Comparison of ENCODE assay signal across 8 cellular contexts in the genomic region with DNA sequence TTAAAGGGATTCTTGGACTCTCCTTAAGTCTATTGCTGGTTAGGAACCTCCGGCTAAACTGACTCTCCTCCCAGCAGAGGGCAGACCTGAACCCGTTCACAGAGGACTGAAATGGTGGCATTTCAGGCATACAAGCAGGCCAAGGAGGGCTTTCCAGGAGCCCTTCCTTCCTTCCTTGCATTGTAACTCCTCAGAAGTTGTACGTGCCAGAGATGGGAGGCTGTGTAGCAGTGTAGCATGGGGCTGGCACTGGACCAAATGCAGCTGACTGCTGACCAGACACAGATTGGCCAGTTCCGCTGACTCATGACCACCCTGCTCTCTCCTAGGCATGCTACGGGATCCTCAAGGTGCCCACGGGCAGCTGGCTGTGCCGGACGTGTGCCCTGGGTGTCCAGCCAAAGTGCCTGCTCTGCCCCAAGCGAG. TPM values are rescaled to one million over a fixed set of nuclear protein-coding genes. Genes with fewer than 3 reads are reported as not detected.
DNase-seq lines count a peak whose midpoint lies in the region; FAIRE-seq and TF ChIP-seq lines count a peak whose summit lies in the region.

No MANE protein-coding gene starts in this region.

- peak overlapping the region in 3 of 5 donors; percentile 64 to 75 (median 75) for H3K27ac ChIP-seq in adrenal gland

- TF ChIP-seq CTCF in adrenal gland (IDR thresholded peaks at IDR 0.05) (peak; percentile 17 to 44 (median 35)), mesothelial cell of epicardium (IDR thresholded peaks at IDR 0.05; ENCODE audit: unreplicated experiment) (no peak)

- no peaks in the 10 kb centered on the region for H3K9me3 ChIP-seq in adrenal gland (replicated peaks in 1 of 3)

- TF ChIP-seq POLR2A in H54 (IDR thresholded peaks at IDR 0.05; ENCODE audit: low read depth, low read length) (no peak), adrenal gland (IDR thresholded peaks at IDR 0.05) (peak in 1 of 2 donors; percentile 58)

- H3K27ac Mint-ChIP-seq in mesothelial cell of epicardium: no peak overlapping the region

- 28 to 67% (median 37%) methylated on average over 1 to 9 of the region's 9 CpGs for WGBS in adrenal gland, 4 donors

- peaks cover 22% of the 10 kb centered on the region for H3K36me3 Mint-ChIP-seq in mesothelial cell of epicardium

- intact Hi-C loops in adrenal gland (cut with DNase I): no loop called here

- FAIRE-seq in H54 (lab: Jason Lieb, UNC): peak; percentile 84
- no peak for FAIRE-seq in frontal cortex (lab: Jason Lieb, UNC)

- peak; percentile 48 for DNase-seq in AG20443 (ENCODE audit: low spot score)
- peak; percentile 86 for DNase-seq in H54 (ENCODE audit: insufficient read length, low spot score)
- peak; percentile 83 to 98 (median 96) for DNase-seq in adrenal gland
- peak; percentile 66 for DNase-seq in left kidney (ENCODE audit: low read depth, low spot score)
- DNase-seq in NCI-H526 treated with DMSO at 0.1 percent for 48 hours (lab: John Stamatoyannopoulos, UW): no peak
- DNase-seq in NCI-H2081 treated with DMSO at 0.1 percent for 48 hours (lab: John Stamatoyannopoulos, UW): no peak
- no peak for DNase-seq in mesothelial cell of epicardium (ENCODE audit: low spot score in 2 of 2, unreplicated experiment in 2 of 2)
- DNase-seq in frontal cortex (ENCODE audit: low spot score in 2 of 2): no peak

- peaks cover 19 to 22% of the 10 kb centered on the region in 2 donors for H3K4me1 ChIP-seq in adrenal gland (replicated peaks in 1 of 2)

- H3K27me3 ChIP-seq in adrenal gland: no peaks in the 10 kb centered on the region

- peaks cover 0 to 84% of the 10 kb centered on the region in 2 donors for H3K36me3 ChIP-seq in adrenal gland (replicated peaks in 1 of 2)

- no peaks in the 10 kb centered on the region for H3K27me3 Mint-ChIP-seq in mesothelial cell of epicardium (ENCODE audit: low read depth)

- no peaks in the 10 kb centered on the region for H3K4me1 Mint-ChIP-seq in mesothelial cell of epicardium

- no peaks in the 10 kb centered on the region for H3K9me3 Mint-ChIP-seq in mesothelial cell of epicardium

- H3K4me3 ChIP-seq in adrenal gland: no peak overlapping the region

- H3K4me3 Mint-ChIP-seq in mesothelial cell of epicardium: no peak overlapping the region

RNA-seq across cellular contexts. Expression of gene JADE2, which starts 36.4 kb away (rescaled TPM):
- 100 to 1,000 TPM in 1 of 8 donors, 10 to 100 TPM in 7; 60.5 to 180 (median 83.2) TPM for total RNA-seq in adrenal gland
- polyA plus RNA-seq in adrenal gland: 10 to 100 TPM; 10.2 to 25.8 (median 25.7) TPM
- total RNA-seq in mesothelial cell of epicardium: 24.7 to 26.4 TPM (median 25.2 TPM) in 3 replicates
- 2.4 TPM for total RNA-seq in frontal cortex

Comparison
In these comparisons a context has a peak if more than half of its experiments do, and no peak if none do; other contexts are left out.
1. DNase-seq: peak in AG20443 (single experiment), H54 (single experiment), adrenal gland (7 of 7) and left kidney (single experiment); none in NCI-H526 treated with DMSO at 0.1 percent for 48 hours (single experiment), NCI-H2081 treated with DMSO at 0.1 percent for 48 hours (single experiment), mesothelial cell of epicardium (0 of 2) and frontal cortex (0 of 2).